1 cellular context compared by ENCODE assay signal in the genomic region with DNA sequence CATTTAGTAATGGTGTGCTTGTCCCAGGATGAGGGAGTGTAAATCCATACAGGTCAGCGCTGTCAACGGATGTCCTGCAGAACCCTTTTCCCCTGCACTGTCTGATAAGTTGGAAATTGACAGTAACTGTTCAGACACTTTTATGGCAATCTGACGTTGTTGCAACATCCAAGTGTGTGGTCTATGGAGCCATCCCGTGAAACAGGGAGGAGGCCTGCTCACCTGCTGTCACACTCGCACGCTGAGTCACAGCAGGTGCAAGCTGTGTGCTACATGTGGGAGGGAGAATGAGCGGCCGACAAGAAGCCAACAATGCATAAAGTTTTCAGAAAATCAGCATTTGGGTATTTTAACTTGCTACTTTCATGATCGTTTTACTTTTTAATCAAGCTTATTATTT.
TF ChIP-seq lines count a peak whose summit lies in the region.

No MANE protein-coding gene starts in this region.

TF ChIP-seq in GM23338, 12 proteins besides CTCF, POLR2A, EP300 and RAD21 (continued from another document):
- no peak for TF ChIP-seq EZH2phosphoT487 (IDR thresholded peaks at IDR 0.05; ENCODE audit: unreplicated experiment)
- TF ChIP-seq NANOG (IDR thresholded peaks at IDR 0.05; ENCODE audit: borderline replicate concordance) = no peak
TF ChIP-seq in GM23338: peak in this region for 0.
